ENCODE assay signal across 1 cellular context in genomic region chr5:90606539-90606938, GRCh38.
TF ChIP-seq lines count a peak whose summit lies in the region.

No MANE protein-coding gene starts in this region.

TF ChIP-seq in WTC11, 78 proteins besides CTCF, POLR2A, EP300 and RAD21 (continued from another document):
- TF ChIP-seq PREB (CRISPR knock-in tag; IDR thresholded peaks at IDR 0.05; ENCODE audit: borderline replicate concordance) = no peak
TF ChIP-seq in WTC11: peak in this region for 0.
